Comparison of ENCODE assay signal across 15 cellular contexts in genomic region chr4:151997461-151997860, GRCh38.
"Had no signal": no experiment of that assay in that cellular context is flagged by ENCODE, and none has a peak within 500 bp of the region (broad histone marks: within the 10 kb centered on the region; RNA-seq: fewer than 3 reads in every experiment).

No MANE protein-coding gene starts in this region.

- H3K9me3 Mint-ChIP-seq: memory B cell, natural killer cell had no signal

- H3K4me3 Mint-ChIP-seq: memory B cell, natural killer cell had no signal

- H3K36me3 Mint-ChIP-seq: memory B cell, natural killer cell had no signal

- ATAC-seq: esophagus mucosa, gastrocnemius medialis, natural killer cell, sciatic nerve, upper lobe of right lung had no signal

- H3K4me1 Mint-ChIP-seq: memory B cell had no signal

- H3K27ac Mint-ChIP-seq: memory B cell, natural killer cell, progenitor cell of endocrine pancreas had no signal

- DNase-seq: cortex of kidney; foreskin fibroblast; gastrocnemius medialis; natural killer cell; stimulated activated CD4-positive, alpha-beta T cell treated with anti-CD3 and anti-CD28 coated beads, Interleukin-12 subunit alpha, Interleukin-12 subunit beta, amount 100 ng/mL, for 4 hours; stimulated activated CD4-positive, alpha-beta T cell treated with anti-CD3 and anti-CD28 coated beads, Interleukin-1b, Interleukin-23, amount 100 ng/mL, for 48 hours; stimulated activated CD4-positive, alpha-beta T cell treated with anti-CD3 and anti-CD28 coated beads, Interleukin-4, amount 100 ng/mL, for 1 hour; stimulated activated CD8-positive, alpha-beta memory T cell treated with anti-CD3 and anti-CD28 coated beads, Interleukin-4, amount 100 ng/mL, for 48 hours; stimulated activated naive CD4-positive, alpha-beta T cell treated with Interleukin-2 at 50 U/mL for 16 hours; transverse colon; upper lobe of right lung had no signal
